Comparison of ENCODE assay signal across 9 cellular contexts in the genomic region with DNA sequence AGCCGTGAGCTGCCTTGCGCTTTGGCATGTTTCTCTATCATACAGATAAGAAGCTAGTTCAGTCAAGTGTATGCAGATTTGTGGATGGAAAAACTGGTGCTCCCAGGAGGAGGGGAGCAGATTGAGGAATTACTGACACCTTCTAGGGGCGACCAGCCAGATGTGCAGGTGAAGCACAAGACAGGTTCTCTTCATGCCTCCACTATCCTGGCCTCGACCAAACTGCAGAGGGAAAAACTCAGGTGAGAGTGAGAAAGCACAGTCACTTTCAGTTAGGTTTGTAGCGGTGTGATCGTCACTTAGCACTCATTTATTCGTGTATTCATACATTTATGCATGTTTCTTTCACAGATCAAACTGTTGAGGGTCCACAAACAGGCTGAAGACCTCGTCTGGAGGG. TPM values are rescaled to one million over a fixed set of nuclear protein-coding genes. Genes with fewer than 3 reads are reported as not detected.
DNase-seq lines count a peak whose midpoint lies in the region; ATAC-seq, FAIRE-seq and TF ChIP-seq lines count a peak whose summit lies in the region.
"Had no signal": no experiment of that assay in that cellular context is flagged by ENCODE, and none has a peak within 500 bp of the region (broad histone marks: within the 10 kb centered on the region; RNA-seq: fewer than 3 reads in every experiment).

No MANE protein-coding gene starts in this region.

- no peaks in the 10 kb centered on the region for H3K9me3 Mint-ChIP-seq in dendritic cell treated with granulocyte-macrophage colony-stimulating factor and Interleukin-4, amounts not matched to agents 40 ng/mL and 50 ng/mL, for 4 days
- H3K9me3 Mint-ChIP-seq in natural killer cell: no peaks in the 10 kb centered on the region

- no peak for ATAC-seq in natural killer cell

- peaks cover 48% of the 10 kb centered on the region for H3K4me1 Mint-ChIP-seq in dendritic cell treated with granulocyte-macrophage colony-stimulating factor and Interleukin-4, amounts not matched to agents 40 ng/mL and 50 ng/mL, for 4 days (ENCODE audit: low read depth)
- H3K4me1 Mint-ChIP-seq in natural killer cell: peaks cover 36 to 53% of the 10 kb centered on the region in 2 donors

- 0 out of 2 replicates have a peak, but pooled peaks cover 3% of the 10 kb centered on the region for H3F3A ChIP-seq in Loucy (ENCODE audit: low read depth)

- peak overlapping the region; percentile 91 for H2AFZ ChIP-seq in Loucy (ENCODE audit: low read length)

- DNase-seq in BJ (ENCODE audit: low read depth) (no peak), natural killer cell (no peak), C1 segment of cervical spinal cord (lab: John Stamatoyannopoulos, UW) (no peak), GDM1 (lab: John Stamatoyannopoulos, UW) (no peak), HPDE6-E6E7 (ENCODE audit: extremely low spot score) (no peak), urothelium cell line (ENCODE audit: low spot score) (no peak)

- H3K36me3 ChIP-seq in BJ (ENCODE audit: control insufficient read depth, insufficient read depth, low read length): no peaks in the 10 kb centered on the region; the same call in 1 of the 2 replicates
- H3K36me3 ChIP-seq in Loucy (ENCODE audit: insufficient read depth, low read length): no peaks in the 10 kb centered on the region

- no peaks in the 10 kb centered on the region for H3K9me2 ChIP-seq in Loucy (replicated peaks; ENCODE audit: low read depth, low read length)

- H3K27ac Mint-ChIP-seq in dendritic cell treated with granulocyte-macrophage colony-stimulating factor and Interleukin-4, amounts not matched to agents 40 ng/mL and 50 ng/mL, for 4 days: peak overlapping the region; percentile 93
- H3K27ac Mint-ChIP-seq in natural killer cell: peak overlapping the region; percentile 87 to 94

- peaks cover 36% of the 10 kb centered on the region for H3K4me1 ChIP-seq in Loucy (ENCODE audit: insufficient read depth, low read length, poor library complexity, severe bottlenecking)

- H3K9ac ChIP-seq in Loucy (ENCODE audit: low read depth, low read length, poor library complexity, severe bottlenecking): peak overlapping the region; percentile 94

- POLR2A ChIA-PET in BJ (lab: Charles Lee): no interaction called here

- peaks cover 21% of the 10 kb centered on the region for H4K20me1 ChIP-seq in Loucy (ENCODE audit: insufficient read depth, low read length, poor library complexity, severe bottlenecking)

- no peak for TF ChIP-seq CTCF in BJ (IDR thresholded peaks at IDR 0.05; ENCODE audit: insufficient read depth, low read depth, low read length)
- no peak for TF ChIP-seq CTCF in Loucy (conservative IDR thresholded peaks at IDR 0.05; ENCODE audit: low read length)
- TF ChIP-seq CTCF in natural killer cell (IDR thresholded peaks at IDR 0.05): no peak

- no peaks in the 10 kb centered on the region for H3K27me3 Mint-ChIP-seq in dendritic cell treated with granulocyte-macrophage colony-stimulating factor and Interleukin-4, amounts not matched to agents 40 ng/mL and 50 ng/mL, for 4 days
- no peaks in the 10 kb centered on the region for H3K27me3 Mint-ChIP-seq in natural killer cell (ENCODE audit: low read depth in 2 of 2)

- FAIRE-seq in urothelium cell line (lab: Jason Lieb, UNC): no peak
- FAIRE-seq: colon had no signal

- peaks cover 46% of the 10 kb centered on the region for H3K36me3 Mint-ChIP-seq in dendritic cell treated with granulocyte-macrophage colony-stimulating factor and Interleukin-4, amounts not matched to agents 40 ng/mL and 50 ng/mL, for 4 days (ENCODE audit: low read depth)
- H3K36me3 Mint-ChIP-seq in natural killer cell: no peaks in the 10 kb centered on the region

- no peaks in the 10 kb centered on the region for H3K9me3 ChIP-seq in Loucy (ENCODE audit: insufficient read depth, low read depth, low read length)

- CTCF ChIA-PET in BJ (lab: Yijun Ruan, JAX): interaction anchor here (1.0 kb wide), 1 partner anchor 29 kb away, joined by 4 read pairs; no protein-coding TSS in a partner anchor

- intact Hi-C loops in dendritic cell treated with granulocyte-macrophage colony-stimulating factor and Interleukin-4, amounts not matched to agents 40 ng/mL and 50 ng/mL, for 4 days (cut with micrococcal nuclease): no loop called here
- intact Hi-C loops in natural killer cell (cut with micrococcal nuclease): no loop called here

- H3K27me3 ChIP-seq in BJ (ENCODE audit: control insufficient read depth, insufficient read depth, low read length): no peaks in the 10 kb centered on the region
- no peaks in the 10 kb centered on the region for H3K27me3 ChIP-seq in Loucy (ENCODE audit: insufficient read depth, low read length, poor library complexity, severe bottlenecking)

- peak overlapping the region; percentile 96 for H3K4me2 ChIP-seq in Loucy (ENCODE audit: low read depth, low read length, poor library complexity, severe bottlenecking)

- H3K4me3 ChIP-seq in BJ (ENCODE audit: low read depth, low read length): peak overlapping the region; percentile 99
- H3K4me3 ChIP-seq in Loucy (ENCODE audit: low read length, poor library complexity, severe bottlenecking): peak overlapping the region; percentile 95

- H3K4me3 Mint-ChIP-seq in dendritic cell treated with granulocyte-macrophage colony-stimulating factor and Interleukin-4, amounts not matched to agents 40 ng/mL and 50 ng/mL, for 4 days: peak overlapping the region; percentile 86
- peak overlapping the region; percentile 92 for H3K4me3 Mint-ChIP-seq in natural killer cell

- peaks cover 44% of the 10 kb centered on the region for H3K79me2 ChIP-seq in Loucy (ENCODE audit: insufficient read depth, low read length)

RNA-seq across cellular contexts. Expression of a gene that starts 0.6 kb away (rescaled TPM):
- polyA plus RNA-seq in BJ (2011; rRNA removed): 88.1 and 140 TPM in 2 replicates
- polyA minus RNA-seq in BJ (2011; rRNA and poly(A)+ RNA removed): 84.1 and 119 TPM in 2 replicates
- 100 to 1,000 TPM; 123 to 129 (median 129) TPM for total RNA-seq in natural killer cell

RNA-seq across cellular contexts. Expression of a gene that starts 21.5 kb away (rescaled TPM):
- 0.16 TPM in 1 of 2 replicates, not detected in the other for polyA plus RNA-seq in BJ (2011; rRNA removed)
- polyA minus RNA-seq in BJ (2011; rRNA and poly(A)+ RNA removed): 0.57 TPM in 1 of 2 replicates, not detected in the other
- total RNA-seq in natural killer cell: 1 to 10 TPM; 1.0 to 1.9 (median 1.5) TPM

RNA-seq across cellular contexts. Expression of a gene that starts 38.4 kb away (rescaled TPM):
- 6.0 and 10.8 TPM in 2 replicates for polyA plus RNA-seq in BJ (2011; rRNA removed)
- polyA minus RNA-seq in BJ (2011; rRNA and poly(A)+ RNA removed): 7.6 and 7.8 TPM in 2 replicates
- total RNA-seq in natural killer cell: 10 to 100 TPM; 41.7 to 74.1 (median 50.9) TPM

RNA-seq across cellular contexts. Expression of a gene that starts 46.2 kb away (rescaled TPM):
- not detected in 2 replicates for polyA plus RNA-seq in BJ (2011; rRNA removed)
- polyA minus RNA-seq in BJ (2011; rRNA and poly(A)+ RNA removed): not detected in 2 replicates
- total RNA-seq in natural killer cell: under 1 TPM in 2 of 3 donors, not detected in 1; 0.18 to 0.24 TPM
